ENCODE assay signal across 1 cellular context in genomic region chr12:47775100-47775911, GRCh38.
A peak's percentile ranks its signal among the peaks of the same experiment; 100 is the strongest.
TF ChIP-seq lines count a peak whose summit lies in the region.

No MANE protein-coding gene starts in this region.

TF ChIP-seq in K562, 482 proteins besides CTCF, POLR2A, EP300 and RAD21 (continued from another document):
- TF ChIP-seq EP400 (IDR thresholded peaks at IDR 0.05): peak; percentile 70
- TF ChIP-seq CREM (IDR thresholded peaks at IDR 0.05; ENCODE audit: low read depth): peak; percentile 19; the same call in 1 of the 2 replicates
- TF ChIP-seq FOXJ2 (tag; IDR thresholded peaks at IDR 0.05): no peak
- no peak for TF ChIP-seq ZNF717 (CRISPR knock-in tag; IDR thresholded peaks at IDR 0.05)
- TF ChIP-seq ELF1 (tag; IDR thresholded peaks at IDR 0.05): 0 out of 2 replicates have a peak, but pooled peaks have one; percentile 22
- no peak for TF ChIP-seq ZNF354B (CRISPR knock-in tag; IDR thresholded peaks at IDR 0.05)
- TF ChIP-seq BRCA1 (IDR thresholded peaks at IDR 0.05): no peak
- TF ChIP-seq BRCA1 (CRISPR knock-in tag; IDR thresholded peaks at IDR 0.05): no peak
- peak; percentile 61; the same call in 1 of the 2 replicates for TF ChIP-seq ZNF668 (CRISPR knock-in tag; IDR thresholded peaks at IDR 0.05)
- TF ChIP-seq ETV1 (tag; conservative IDR thresholded peaks at IDR 0.05; ENCODE audit: low read depth): 0 out of 2 replicates have a peak, but pooled peaks have one; percentile 8
- no peak for TF ChIP-seq TCF7 (IDR thresholded peaks at IDR 0.05; ENCODE audit: borderline replicate concordance)
- TF ChIP-seq MCM2 (IDR thresholded peaks at IDR 0.05; ENCODE audit: low read depth): no peak
- TF ChIP-seq ZNF311 (CRISPR knock-in tag; IDR thresholded peaks at IDR 0.05): no peak
- TF ChIP-seq HIVEP1 (CRISPR knock-in tag; IDR thresholded peaks at IDR 0.05): no peak
- no peak for TF ChIP-seq SMAD2 (IDR thresholded peaks at IDR 0.05; ENCODE audit: low read depth, low read length)
- no peak for TF ChIP-seq ZNF707 (CRISPR knock-in tag; conservative IDR thresholded peaks at IDR 0.05)
- TF ChIP-seq HNRNPUL1 (IDR thresholded peaks at IDR 0.05; ENCODE audit: low read length): no peak
- TF ChIP-seq PCBP1 (IDR thresholded peaks at IDR 0.05; ENCODE audit: low read depth, low read length, poor library complexity, severe bottlenecking): no peak
- no peak for TF ChIP-seq ZNF644 (tag; IDR thresholded peaks at IDR 0.05; ENCODE audit: low read depth)
- no peak; the same call in 1 of the 2 replicates for TF ChIP-seq BHLHE40 (IDR thresholded peaks at IDR 0.05; ENCODE audit: low read length)
- no peak for TF ChIP-seq ZNF79 (CRISPR knock-in tag; IDR thresholded peaks at IDR 0.05; ENCODE audit: low read depth)
- no peak for TF ChIP-seq NONO (IDR thresholded peaks at IDR 0.05; ENCODE audit: low read depth in 2 of 2, low read length in 1 of 2)
- TF ChIP-seq ZNF586 (CRISPR knock-in tag; conservative IDR thresholded peaks at IDR 0.05): no peak
- TF ChIP-seq CEBPB (tag; IDR thresholded peaks at IDR 0.05): no peak
